In the genomic region with DNA sequence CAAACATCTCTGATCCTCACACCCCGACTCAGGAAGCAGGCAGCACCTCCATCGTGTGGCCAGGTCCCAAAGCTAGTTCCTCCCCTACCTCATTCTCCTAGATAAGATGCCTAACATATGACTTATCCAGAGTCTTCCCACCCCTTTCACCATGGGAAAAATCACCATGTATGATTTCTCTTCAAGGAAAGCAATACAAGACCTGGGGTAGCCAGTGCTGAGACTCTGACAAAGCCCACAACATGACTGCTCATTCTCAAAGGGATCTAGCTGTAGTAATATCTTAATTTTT, we compare ENCODE assay signal across 10 cellular contexts. TPM values are rescaled to one million over a fixed set of nuclear protein-coding genes. Genes with fewer than 3 reads are reported as not detected.
DNase-seq lines count a peak whose midpoint lies in the region; ATAC-seq and TF ChIP-seq lines count a peak whose summit lies in the region.
"Had no signal": no experiment of that assay in that cellular context is flagged by ENCODE, and none has a peak within 500 bp of the region (broad histone marks: within the 10 kb centered on the region; RNA-seq: fewer than 3 reads in every experiment).

No MANE protein-coding gene starts in this region.

- no peak overlapping the region for H3K4ac ChIP-seq in neuronal stem cell (ENCODE audit: low read length)

- POLR2A ChIA-PET in CD8-positive, alpha-beta memory T cell (lab: Charles Lee) = no interaction called here

- no peak overlapping the region for H2BK120ac ChIP-seq in neuronal stem cell (ENCODE audit: low read depth, low read length)

- H2BK5ac ChIP-seq in neuronal stem cell (ENCODE audit: low read length) = no peak overlapping the region

- no peak for DNase-seq in CD8-positive, alpha-beta memory T cell
- no peak for DNase-seq in coronary artery (ENCODE audit: low spot score)
- DNase-seq in neuronal stem cell (ENCODE audit: low spot score) = no peak
- no peak for DNase-seq in omental fat pad (ENCODE audit: low spot score)
- DNase-seq in left lobe of liver (ENCODE audit: low spot score) = no peak
- DNase-seq in activated gamma-delta T cell (lab: John Stamatoyannopoulos, UW) = no peak

- no peak overlapping the region for H4K8ac ChIP-seq in neuronal stem cell (ENCODE audit: low read depth, low read length)

- no peak overlapping the region for H2BK15ac ChIP-seq in neuronal stem cell (ENCODE audit: low read length)

- no peaks in the 10 kb centered on the region for H3K9me3 Mint-ChIP-seq in CD8-positive, alpha-beta memory T cell

- H3K4me3 Mint-ChIP-seq in CD8-positive, alpha-beta memory T cell = peak overlapping the region in 6 of 7 donors; percentile 66 to 79 (median 72)

- H2AK5ac ChIP-seq in neuronal stem cell (ENCODE audit: low read depth, low read length) = no peak overlapping the region

- H3K9me3 ChIP-seq in CD8-positive, alpha-beta memory T cell (ENCODE audit: low read length) = no peaks in the 10 kb centered on the region
- H3K9me3 ChIP-seq in neuronal stem cell (replicated peaks in 1 of 2; ENCODE audit: control insufficient read depth in 2 of 2, insufficient read depth in 1 of 2, low read depth in 1 of 2, low read length in 2 of 2) = no peaks in the 10 kb centered on the region
- H3K9me3 ChIP-seq: SJSA1 had no signal

- no peak overlapping the region for H2BK12ac ChIP-seq in neuronal stem cell (ENCODE audit: low read length)

- H2AFZ ChIP-seq in KMS-11 (ENCODE audit: low read depth) = peak overlapping the region; percentile 32
- H2AFZ ChIP-seq in neuronal stem cell (ENCODE audit: low read length) = peak overlapping the region; percentile 87

- H3K14ac ChIP-seq in neuronal stem cell (ENCODE audit: low read length) = no peak overlapping the region

- no peaks in the 10 kb centered on the region for H3K79me1 ChIP-seq in neuronal stem cell (ENCODE audit: low read depth, low read length)

- H3K36me3 Mint-ChIP-seq in CD8-positive, alpha-beta memory T cell = no peaks in the 10 kb centered on the region

- no peaks in the 10 kb centered on the region for H3K36me3 ChIP-seq in CD8-positive, alpha-beta memory T cell (ENCODE audit: insufficient read depth, low read length)
- H3K36me3 ChIP-seq in KMS-11 (ENCODE audit: insufficient read depth) = no peaks in the 10 kb centered on the region
- no peaks in the 10 kb centered on the region for H3K36me3 ChIP-seq in neuronal stem cell (replicated peaks in 1 of 2; ENCODE audit: control insufficient read depth in 2 of 2, insufficient read depth in 2 of 2, low read length in 2 of 2)
- H3K36me3 ChIP-seq: cardiac muscle cell, SJSA1 had no signal

- H3K4me3 ChIP-seq in CD8-positive, alpha-beta memory T cell (ENCODE audit: low read length) = peak overlapping the region; percentile 45
- H3K4me3 ChIP-seq in KMS-11 (IDR thresholded peaks at IDR 0.05; ENCODE audit: insufficient read depth, low read depth, low read length) = no peak overlapping the region
- H3K4me3 ChIP-seq in coronary artery = peak overlapping the region; percentile 53
- H3K4me3 ChIP-seq in neuronal stem cell (ENCODE audit: low read length in 2 of 2) = peak overlapping the region in 1 of 2 donors; percentile 40
- H3K4me3 ChIP-seq: cardiac muscle cell, SJSA1 had no signal

- peaks cover 11 to 19% of the 10 kb centered on the region in 2 donors for H3K27me3 Mint-ChIP-seq in CD8-positive, alpha-beta memory T cell

- H3K27me3 ChIP-seq in CD8-positive, alpha-beta memory T cell (ENCODE audit: insufficient read depth, low read length, poor library complexity, severe bottlenecking) = peaks cover under 1% of the 10 kb centered on the region
- H3K27me3 ChIP-seq in KMS-11 (ENCODE audit: insufficient read depth, low read depth) = no peaks in the 10 kb centered on the region
- H3K27me3 ChIP-seq in neuronal stem cell (ENCODE audit: control insufficient read depth in 3 of 3, insufficient read depth in 3 of 3, low read depth in 1 of 3, low read length in 3 of 3) = no peaks in the 10 kb centered on the region
- H3K27me3 ChIP-seq: cardiac muscle cell, SJSA1 had no signal

- H3K27ac Mint-ChIP-seq in CD8-positive, alpha-beta memory T cell = peak overlapping the region in 2 of 8 donors; percentile 55 to 66

- no CpG with 5 or more reads among the region's 2 CpGs for WGBS in neuronal stem cell (ENCODE audit: extremely low coverage in 2 of 2, insufficient read length in 2 of 2, insufficient replicate concordance in 1 of 2), 2 donors

- H4K20me1 ChIP-seq in KMS-11 (ENCODE audit: insufficient read depth) = no peaks in the 10 kb centered on the region

- no peak overlapping the region for H3K18ac ChIP-seq in neuronal stem cell (ENCODE audit: low read length)

- H3K27ac ChIP-seq in CD8-positive, alpha-beta memory T cell (ENCODE audit: low read depth, low read length) = no peak overlapping the region
- H3K27ac ChIP-seq in KMS-11 (no peak overlapping the region), coronary artery (no peak overlapping the region), neuronal stem cell (replicated peaks; ENCODE audit: low read length) (no peak overlapping the region)
- H3K27ac ChIP-seq: cardiac muscle cell, SJSA1 had no signal

- peaks cover 8 to 15% (median 8%) of the 10 kb centered on the region in 3 donors for H3K4me1 Mint-ChIP-seq in CD8-positive, alpha-beta memory T cell

- H3K4me2 ChIP-seq in KMS-11 = peak overlapping the region; percentile 48
- H3K4me2 ChIP-seq in neuronal stem cell (ENCODE audit: insufficient read depth, low read length, poor library complexity, severe bottlenecking) = no peak overlapping the region

- no peaks in the 10 kb centered on the region for H3K79me2 ChIP-seq in KMS-11 (ENCODE audit: insufficient read depth, low read depth)

- H4K91ac ChIP-seq in neuronal stem cell (ENCODE audit: low read depth, low read length, poor library complexity) = no peak overlapping the region

- ATAC-seq in omental fat pad (ENCODE audit: low FRiP score) = no peak
- ATAC-seq in left lobe of liver = no peak
- ATAC-seq in GM18867 (IDR thresholded peaks at IDR 0.05; ENCODE audit: unreplicated experiment) = no peak

- H3K9ac ChIP-seq in KMS-11 = no peak overlapping the region
- no peak overlapping the region for H3K9ac ChIP-seq in neuronal stem cell (ENCODE audit: low read depth, low read length, poor library complexity)

- H3K4me1 ChIP-seq in CD8-positive, alpha-beta memory T cell (ENCODE audit: insufficient read depth, low read length) = peaks cover 9% of the 10 kb centered on the region
- H3K4me1 ChIP-seq in KMS-11 (ENCODE audit: low read depth, poor library complexity, severe bottlenecking) = peaks cover 29% of the 10 kb centered on the region
- peaks cover 3 to 4% of the 10 kb centered on the region in 2 donors for H3K4me1 ChIP-seq in neuronal stem cell (ENCODE audit: control insufficient read depth in 2 of 2, insufficient read depth in 1 of 2, low read depth in 1 of 2, low read length in 2 of 2)

- H3K23ac ChIP-seq in neuronal stem cell (ENCODE audit: low read depth, low read length, poor library complexity) = no peak overlapping the region

- CTCF ChIA-PET in CD8-positive, alpha-beta memory T cell (lab: Charles Lee) = interaction anchor here (0.6 to 2.9 kb wide), 25 partner anchors 10 to 245 kb away, joined by 3 to 31 read pairs (median 4); a partner anchor contains a TSS

- TF ChIP-seq CTCF in KMS-11 (conservative IDR thresholded peaks at IDR 0.05; ENCODE audit: low read depth, low read length) (no peak), coronary artery (IDR thresholded peaks at IDR 0.05) (no peak), omental fat pad (IDR thresholded peaks at IDR 0.05) (no peak)

RNA-seq across cellular contexts. Expression of a gene that starts 45.1 kb away (rescaled TPM):
- total RNA-seq in CD8-positive, alpha-beta memory T cell = 1 to 10 TPM; 4.1 to 4.4 TPM
- polyA plus RNA-seq in CD8-positive, alpha-beta memory T cell = 0.20 TPM
- polyA plus RNA-seq in neuronal stem cell (2013, experiment 1 of 2) = 17.4 TPM
- polyA plus RNA-seq in neuronal stem cell (2013, experiment 2 of 2) = 17.4 TPM
- 10 to 100 TPM; 12.6 to 29.9 (median 23.8) TPM for total RNA-seq in omental fat pad
- total RNA-seq in left lobe of liver = 8.0 TPM

RNA-seq across cellular contexts. Expression of a gene that starts 46.9 kb away (rescaled TPM):
- total RNA-seq in CD8-positive, alpha-beta memory T cell = 10 to 100 TPM; 68.0 to 71.8 TPM
- polyA plus RNA-seq in CD8-positive, alpha-beta memory T cell = 131 TPM
- 92.9 TPM for polyA plus RNA-seq in neuronal stem cell (2013, experiment 1 of 2)
- 91.8 TPM for polyA plus RNA-seq in neuronal stem cell (2013, experiment 2 of 2)
- 10 to 100 TPM; 28.9 to 53.4 (median 43.5) TPM for total RNA-seq in omental fat pad
- 2.0 TPM for total RNA-seq in left lobe of liver
